Comparison of ENCODE assay signal across 11 cellular contexts in the genomic region with DNA sequence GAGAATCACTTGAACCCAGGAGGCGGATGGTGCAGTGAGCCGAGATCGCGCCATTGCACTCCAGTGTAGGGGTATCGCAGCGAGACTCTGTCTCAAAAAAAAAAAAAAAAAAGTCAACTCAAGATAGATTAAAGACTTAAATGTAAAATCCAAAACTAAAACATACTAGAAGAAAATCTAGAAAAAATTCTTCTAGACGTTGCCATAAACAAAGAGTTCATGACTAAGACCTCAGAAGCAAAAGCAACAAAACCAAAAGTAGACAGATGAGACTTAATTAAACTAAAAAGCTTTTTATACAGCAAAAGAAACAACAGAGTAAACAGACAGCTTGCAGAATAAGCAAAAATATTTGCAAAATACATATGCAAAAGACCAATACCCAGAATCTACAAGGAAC.
"Had no signal": no experiment of that assay in that cellular context is flagged by ENCODE, and none has a peak within 500 bp of the region (broad histone marks: within the 10 kb centered on the region; RNA-seq: fewer than 3 reads in every experiment).

No MANE protein-coding gene starts in this region.

- H3K27ac Mint-ChIP-seq: GM23338, HFFc6 had no signal

- DNase-seq: GM23248, GOT3, H7, H9, HCEC 1CT, HFFc6 had no signal

- H3K4me1 ChIP-seq: HAP-1 had no signal

- H3K9ac ChIP-seq: GM23248 had no signal

- FAIRE-seq: H1, H54 had no signal

- H3K4me1 Mint-ChIP-seq: H9 had no signal

- H3K4me2 ChIP-seq: GM23338 had no signal

- ATAC-seq: GM23338, HCT116 had no signal

- H3K4me3 Mint-ChIP-seq: GM23338, H9, HFFc6 had no signal

- H2AFZ ChIP-seq: GM23248, GM23338 had no signal

- H3K27ac ChIP-seq: GM23248 had no signal

- H3K4me3 ChIP-seq: GM23248, GM23338, HAP-1 had no signal
